ENCODE assay signal across 1 cellular context in the genomic region with DNA sequence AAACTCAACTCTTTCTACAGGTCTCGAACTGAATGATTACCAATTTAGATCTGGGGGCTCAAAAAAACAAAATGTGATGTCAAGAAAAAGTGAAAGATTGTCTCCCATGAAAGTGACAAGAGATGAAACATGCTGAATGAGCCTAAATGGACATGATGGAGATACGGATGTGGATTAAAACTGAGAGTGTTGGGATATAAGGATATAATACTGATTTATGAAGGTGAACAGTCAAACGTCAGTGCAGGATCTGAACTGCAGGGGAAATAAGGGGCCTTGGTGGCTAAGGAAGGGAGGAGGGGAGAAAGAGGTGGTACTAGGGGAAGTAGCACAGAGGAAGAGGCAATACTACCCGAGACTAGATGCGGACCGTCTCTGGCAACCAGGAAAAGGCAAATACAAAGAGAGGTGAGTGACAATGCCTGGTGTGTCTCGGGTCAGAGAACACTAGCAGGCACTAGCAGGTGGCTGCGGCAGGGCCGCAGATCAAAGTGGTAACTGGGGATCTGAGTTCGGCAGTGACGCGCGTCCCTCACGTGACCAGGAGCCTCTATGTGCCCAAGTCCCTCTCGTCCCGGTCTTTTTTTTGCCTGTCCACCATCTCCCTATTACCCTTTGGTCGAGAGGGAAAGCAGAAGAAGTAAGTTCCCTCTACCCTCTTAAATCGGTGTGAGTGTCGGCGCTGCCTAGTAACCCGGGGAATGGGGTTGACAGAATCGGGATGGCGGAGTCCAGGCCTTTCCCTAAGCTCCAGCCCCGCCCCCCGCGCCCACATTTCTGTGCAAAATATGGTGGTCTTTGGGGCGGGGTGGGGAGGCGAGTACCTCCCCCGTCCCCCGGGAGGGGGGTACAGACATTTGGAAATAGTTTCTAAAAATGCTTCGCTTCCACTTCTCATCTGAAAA.
TF ChIP-seq lines count a peak whose summit lies in the region.

Gene TCEAL1, plus strand, starts transcription at position 590 of the 905 bp plus-strand sequence. CDS start 942 bp downstream, outside the sequence.

TF ChIP-seq in GM12878, 131 proteins besides CTCF, POLR2A, EP300 and RAD21 (continued from another document and continues in another):
- TF ChIP-seq CUX1 (IDR thresholded peaks at IDR 0.05; ENCODE audit: insufficient replicate concordance, low read depth, low read length) (no peak), ESRRA (IDR thresholded peaks at IDR 0.05; ENCODE audit: low read length) (no peak), STAT3 (IDR thresholded peaks at IDR 0.05; ENCODE audit: low read depth, low read length) (no peak), KDM1A (IDR thresholded peaks at IDR 0.05; ENCODE audit: borderline replicate concordance) (no peak), RAD51 (IDR thresholded peaks at IDR 0.05) (peak; percentile 94), ZNF622 (IDR thresholded peaks at IDR 0.05) (no peak), BACH1 (IDR thresholded peaks at IDR 0.05; ENCODE audit: borderline replicate concordance) (no peak), ZNF384 (IDR thresholded peaks at IDR 0.05; ENCODE audit: borderline replicate concordance, low read depth, low read length) (no peak), SMAD5 (IDR thresholded peaks at IDR 0.05; ENCODE audit: low read depth) (peak; percentile 38; the same call in 1 of the 2 replicates), MAX (IDR thresholded peaks at IDR 0.05; ENCODE audit: low read depth, low read length) (peak; percentile 59), GATAD2B (conservative IDR thresholded peaks at IDR 0.05; ENCODE audit: low read depth) (no peak), CREM (IDR thresholded peaks at IDR 0.05; ENCODE audit: low read depth) (peak; percentile 26; the same call in 1 of the 2 replicates), SREBF2 (IDR thresholded peaks at IDR 0.05; ENCODE audit: low read length) (no peak), MEF2A (IDR thresholded peaks at IDR 0.05; ENCODE audit: insufficient read depth, low read depth, low read length) (no peak), ZBTB4 (CRISPR knock-in tag; IDR thresholded peaks at IDR 0.05) (no peak), DPF2 (IDR thresholded peaks at IDR 0.05) (0 out of 2 replicates have a peak, but pooled peaks have one; percentile 17), NR2C2 (IDR thresholded peaks at IDR 0.05; ENCODE audit: borderline replicate concordance, control insufficient read depth, insufficient read length, low read depth) (no peak), LARP7 (IDR thresholded peaks at IDR 0.05) (no peak), CBFB (IDR thresholded peaks at IDR 0.05; ENCODE audit: low read depth) (no peak), RFX5 (IDR thresholded peaks at IDR 0.05; ENCODE audit: low read depth, low read length) (no peak), CEBPB (IDR thresholded peaks at IDR 0.05; ENCODE audit: borderline replicate concordance in 1 of 2, low read depth in 2 of 2, low read length in 2 of 2) (no peak), NBN (IDR thresholded peaks at IDR 0.05) (0 out of 2 replicates have a peak, but pooled peaks have one; percentile 21), BMI1 (IDR thresholded peaks at IDR 0.05; ENCODE audit: borderline replicate concordance) (no peak), SUPT20H (IDR thresholded peaks at IDR 0.05; ENCODE audit: borderline replicate concordance, control insufficient read depth, low read depth, low read length) (no peak), TCF7 (IDR thresholded peaks at IDR 0.05; ENCODE audit: borderline replicate concordance) (no peak), TCF3 (IDR thresholded peaks at IDR 0.05; ENCODE audit: borderline replicate concordance, insufficient read depth, low read depth, low read length) (0 out of 2 replicates have a peak, but pooled peaks have one; percentile 29), BHLHE40 (IDR thresholded peaks at IDR 0.05; ENCODE audit: borderline replicate concordance in 1 of 2, low read depth in 2 of 2, low read length in 1 of 2) (peak; percentile 77 to 93), FOXK2 (IDR thresholded peaks at IDR 0.05) (no peak), RB1 (IDR thresholded peaks at IDR 0.05; ENCODE audit: borderline replicate concordance) (no peak), PAX5 (IDR thresholded peaks at IDR 0.05; ENCODE audit: borderline replicate concordance, low read depth, low read length) (no peak), POLR2AphosphoS2 (IDR thresholded peaks at IDR 0.05; ENCODE audit: low read depth, low read length) (no peak), GABPA (IDR thresholded peaks at IDR 0.05; ENCODE audit: low read depth) (no peak), ZNF687 (IDR thresholded peaks at IDR 0.05) (no peak), POLR2AphosphoS5 (IDR thresholded peaks at IDR 0.05; ENCODE audit: low read length) (no peak), STAT1 (conservative IDR thresholded peaks at IDR 0.05) (no peak), ZNF24 (IDR thresholded peaks at IDR 0.05) (no peak)
- TF ChIP-seq, protein P1, sequence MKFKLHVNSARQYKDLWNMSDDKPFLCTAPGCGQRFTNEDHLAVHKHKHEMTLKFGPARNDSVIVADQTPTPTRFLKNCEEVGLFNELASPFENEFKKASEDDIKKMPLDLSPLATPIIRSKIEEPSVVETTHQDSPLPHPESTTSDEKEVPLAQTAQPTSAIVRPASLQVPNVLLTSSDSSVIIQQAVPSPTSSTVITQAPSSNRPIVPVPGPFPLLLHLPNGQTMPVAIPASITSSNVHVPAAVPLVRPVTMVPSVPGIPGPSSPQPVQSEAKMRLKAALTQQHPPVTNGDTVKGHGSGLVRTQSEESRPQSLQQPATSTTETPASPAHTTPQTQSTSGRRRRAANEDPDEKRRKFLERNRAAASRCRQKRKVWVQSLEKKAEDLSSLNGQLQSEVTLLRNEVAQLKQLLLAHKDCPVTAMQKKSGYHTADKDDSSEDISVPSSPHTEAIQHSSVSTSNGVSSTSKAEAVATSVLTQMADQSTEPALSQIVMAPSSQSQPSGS (IDR thresholded peaks at IDR 0.05; ENCODE audit: low read length), result no peak
- TF ChIP-seq, protein P2, sequence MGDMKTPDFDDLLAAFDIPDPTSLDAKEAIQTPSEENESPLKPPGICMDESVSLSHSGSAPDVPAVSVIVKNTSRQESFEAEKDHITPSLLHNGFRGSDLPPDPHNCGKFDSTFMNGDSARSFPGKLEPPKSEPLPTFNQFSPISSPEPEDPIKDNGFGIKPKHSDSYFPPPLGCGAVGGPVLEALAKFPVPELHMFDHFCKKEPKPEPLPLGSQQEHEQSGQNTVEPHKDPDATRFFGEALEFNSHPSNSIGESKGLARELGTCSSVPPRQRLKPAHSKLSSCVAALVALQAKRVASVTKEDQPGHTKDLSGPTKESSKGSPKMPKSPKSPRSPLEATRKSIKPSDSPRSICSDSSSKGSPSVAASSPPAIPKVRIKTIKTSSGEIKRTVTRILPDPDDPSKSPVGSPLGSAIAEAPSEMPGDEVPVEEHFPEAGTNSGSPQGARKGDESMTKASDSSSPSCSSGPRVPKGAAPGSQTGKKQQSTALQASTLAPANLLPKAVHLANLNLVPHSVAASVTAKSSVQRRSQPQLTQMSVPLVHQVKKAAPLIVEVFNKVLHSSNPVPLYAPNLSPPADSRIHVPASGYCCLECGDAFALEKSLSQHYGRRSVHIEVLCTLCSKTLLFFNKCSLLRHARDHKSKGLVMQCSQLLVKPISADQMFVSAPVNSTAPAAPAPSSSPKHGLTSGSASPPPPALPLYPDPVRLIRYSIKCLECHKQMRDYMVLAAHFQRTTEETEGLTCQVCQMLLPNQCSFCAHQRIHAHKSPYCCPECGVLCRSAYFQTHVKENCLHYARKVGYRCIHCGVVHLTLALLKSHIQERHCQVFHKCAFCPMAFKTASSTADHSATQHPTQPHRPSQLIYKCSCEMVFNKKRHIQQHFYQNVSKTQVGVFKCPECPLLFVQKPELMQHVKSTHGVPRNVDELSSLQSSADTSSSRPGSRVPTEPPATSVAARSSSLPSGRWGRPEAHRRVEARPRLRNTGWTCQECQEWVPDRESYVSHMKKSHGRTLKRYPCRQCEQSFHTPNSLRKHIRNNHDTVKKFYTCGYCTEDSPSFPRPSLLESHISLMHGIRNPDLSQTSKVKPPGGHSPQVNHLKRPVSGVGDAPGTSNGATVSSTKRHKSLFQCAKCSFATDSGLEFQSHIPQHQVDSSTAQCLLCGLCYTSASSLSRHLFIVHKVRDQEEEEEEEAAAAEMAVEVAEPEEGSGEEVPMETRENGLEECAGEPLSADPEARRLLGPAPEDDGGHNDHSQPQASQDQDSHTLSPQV (IDR thresholded peaks at IDR 0.05), result no peak
